ENCODE assay signal across 22 cellular contexts in genomic region chr3:127388412-127388811, GRCh38.
"Had no signal": no experiment of that assay in that cellular context is flagged by ENCODE, and none has a peak within 500 bp of the region (broad histone marks: within the 10 kb centered on the region; RNA-seq: fewer than 3 reads in every experiment).

No MANE protein-coding gene starts in this region.

- H3K9me3 ChIP-seq: colonic mucosa, ovary, right lobe of liver, stomach, thyroid gland had no signal

- ATAC-seq: effector memory CD8-positive, alpha-beta T cell; left colon; naive thymus-derived CD4-positive, alpha-beta T cell; right lobe of liver; stimulated activated effector memory CD8-positive, alpha-beta T cell treated with anti-CD3 and anti-CD28 coated beads, Interleukin-12 subunit alpha, Interleukin-12 subunit beta, amount 100 ng/mL, for 72 hours had no signal

- H3K27me3 ChIP-seq: colonic mucosa, ovary, right lobe of liver, thyroid gland had no signal

- DNase-seq: central memory CD4-positive, alpha-beta T cell; colonic mucosa; effector memory CD8-positive, alpha-beta T cell; hypothalamus; immature natural killer cell; kidney glomerular epithelial cell; left colon; mesenchymal stem cell; midbrain; naive thymus-derived CD4-positive, alpha-beta T cell; occipital lobe; retina; right lobe of liver; small intestine; stimulated activated CD4-positive, alpha-beta T cell treated with anti-CD3 and anti-CD28 coated beads, Interleukin-12 subunit alpha, Interleukin-12 subunit beta, amount 100 ng/mL, for 4 hours; stimulated activated CD4-positive, alpha-beta T cell treated with anti-CD3 and anti-CD28 coated beads, Interleukin-2, amount 100 ng/mL, for 24 hours; stimulated activated CD4-positive, alpha-beta T cell treated with anti-CD3 and anti-CD28 coated beads, Interleukin-4, amount 100 ng/mL, for 24 hours; stimulated activated naive CD4-positive, alpha-beta T cell treated with Interleukin-2 at 50 U/mL for 16 hours; stomach; thyroid gland had no signal

- H3K36me3 ChIP-seq: colonic mucosa, ovary, right lobe of liver, stomach, thyroid gland had no signal

- H3K27ac ChIP-seq: colonic mucosa, ovary, right lobe of liver, stomach, thyroid gland had no signal

- H3K4me1 ChIP-seq: colonic mucosa, right lobe of liver, stomach, thyroid gland had no signal

- H3K4me3 ChIP-seq: colonic mucosa, ovary, right lobe of liver, stomach, thyroid gland had no signal
